In genomic region chr4:10593130-10593529, GRCh38 we compare ENCODE assay signal across 1 cellular context.
TF ChIP-seq lines count a peak whose summit lies in the region.

No MANE protein-coding gene starts in this region.

TF ChIP-seq in K562, 482 proteins besides CTCF, POLR2A, EP300 and RAD21:
- no peak for TF ChIP-seq MEF2D (tag; conservative IDR thresholded peaks at IDR 0.05; ENCODE audit: low read depth)
- no peak for TF ChIP-seq NFYB (IDR thresholded peaks at IDR 0.05; ENCODE audit: extremely low read depth, insufficient read length)
- TF ChIP-seq ELF2 (CRISPR knock-in tag; IDR thresholded peaks at IDR 0.05), result no peak
- TF ChIP-seq ZEB2 (IDR thresholded peaks at IDR 0.05), result no peak
- no peak for TF ChIP-seq ZBTB8A (IDR thresholded peaks at IDR 0.05; ENCODE audit: partially characterized antibody)
- no peak for TF ChIP-seq SNAPC5 (CRISPR knock-in tag; IDR thresholded peaks at IDR 0.05)
- TF ChIP-seq ZBTB26 (CRISPR knock-in tag; IDR thresholded peaks at IDR 0.05), result no peak
- TF ChIP-seq ZFPM2 (CRISPR knock-in tag; IDR thresholded peaks at IDR 0.05), result no peak
- TF ChIP-seq ELF4 (CRISPR knock-in tag; IDR thresholded peaks at IDR 0.05), result no peak
